8 cellular contexts compared by ENCODE assay signal in genomic region chr16:2152695-2153506, GRCh38. TPM values are rescaled to one million over a fixed set of nuclear protein-coding genes. Genes with fewer than 3 reads are reported as not detected.
A peak's percentile ranks its signal among the peaks of the same experiment; 100 is the strongest.
DNase-seq lines count a peak whose midpoint lies in the region; ATAC-seq and TF ChIP-seq lines count a peak whose summit lies in the region.

No MANE protein-coding gene starts in this region.

- H3K4me3 ChIP-seq in A673 (ENCODE audit: low read depth, low read length, poor library complexity, severe bottlenecking) = peak overlapping the region; percentile 91
- peak overlapping the region; percentile 94 for H3K4me3 ChIP-seq in epithelial cell of esophagus (ENCODE audit: low read length)

- in situ Hi-C loops in G401 (cut with HindIII; ENCODE audit: low sequenced_read_pairs) = loop anchor here (25.0 kb wide), 1 partner anchor 359 kb away; the partner anchor contains the start of genes AMDHD2 and ATP6V0C

- peak overlapping the region; percentile 92 for H3K27ac ChIP-seq in A673 (ENCODE audit: low read depth, low read length, poor library complexity, severe bottlenecking)

- H3K27me3 Mint-ChIP-seq in T-helper 1 cell treated with Interleukin-12 subunit alpha and Interleukin-12 subunit beta and Interleukin-4 antibody, amounts not matched to agents 30 μg/mL and 1 μg/mL, for 36 hours (ENCODE audit: low read depth) = no peaks in the 10 kb centered on the region
- H3K27me3 Mint-ChIP-seq in progenitor cell of endocrine pancreas = no peaks in the 10 kb centered on the region

- peaks cover 29% of the 10 kb centered on the region for H3K4me1 Mint-ChIP-seq in T-helper 1 cell treated with Interleukin-12 subunit alpha and Interleukin-12 subunit beta and Interleukin-4 antibody, amounts not matched to agents 30 μg/mL and 1 μg/mL, for 36 hours (ENCODE audit: low read depth)
- peaks cover 50% of the 10 kb centered on the region for H3K4me1 Mint-ChIP-seq in progenitor cell of endocrine pancreas (ENCODE audit: low read depth)

- TF ChIP-seq POLR2A in GM18526 (IDR thresholded peaks at IDR 0.05; ENCODE audit: extremely low read depth, insufficient read length) = peak; percentile 43

- H3K36me3 Mint-ChIP-seq in T-helper 1 cell treated with Interleukin-12 subunit alpha and Interleukin-12 subunit beta and Interleukin-4 antibody, amounts not matched to agents 30 μg/mL and 1 μg/mL, for 36 hours (ENCODE audit: low read depth) = peaks cover 29% of the 10 kb centered on the region
- peaks cover 5% of the 10 kb centered on the region for H3K36me3 Mint-ChIP-seq in progenitor cell of endocrine pancreas (ENCODE audit: insufficient read depth)

- no peaks in the 10 kb centered on the region for H3K27me3 ChIP-seq in A673 (replicated peaks; ENCODE audit: insufficient read depth, low read depth, low read length, poor library complexity)

- CTCF ChIA-PET in A673 (lab: Charles Lee) = interaction anchor here (0.6 kb wide), 1 partner anchor 127 kb away, joined by 3 read pairs; no protein-coding TSS in a partner anchor

- H3K9me3 Mint-ChIP-seq in T-helper 1 cell treated with Interleukin-12 subunit alpha and Interleukin-12 subunit beta and Interleukin-4 antibody, amounts not matched to agents 30 μg/mL and 1 μg/mL, for 36 hours = no peaks in the 10 kb centered on the region
- no peaks in the 10 kb centered on the region for H3K9me3 Mint-ChIP-seq in progenitor cell of endocrine pancreas (ENCODE audit: low read depth)

- H3K4me3 Mint-ChIP-seq in T-helper 1 cell treated with Interleukin-12 subunit alpha and Interleukin-12 subunit beta and Interleukin-4 antibody, amounts not matched to agents 30 μg/mL and 1 μg/mL, for 36 hours = peak overlapping the region; percentile 89
- H3K4me3 Mint-ChIP-seq in progenitor cell of endocrine pancreas (ENCODE audit: low read depth) = peak overlapping the region; percentile 92

- H3K27ac Mint-ChIP-seq in T-helper 1 cell treated with Interleukin-12 subunit alpha and Interleukin-12 subunit beta and Interleukin-4 antibody, amounts not matched to agents 30 μg/mL and 1 μg/mL, for 36 hours = no peak overlapping the region
- peak overlapping the region; percentile 74 for H3K27ac Mint-ChIP-seq in progenitor cell of endocrine pancreas

- POLR2A ChIA-PET in A673 (lab: Charles Lee; ENCODE audit: low non-redundant PET) = interaction anchor here (0.7 kb wide), 1 partner anchor 367 kb away, joined by 26 read pairs; the partner anchor contains the start of gene AMDHD2

- peaks cover 40% of the 10 kb centered on the region for H3K36me3 ChIP-seq in A673 (ENCODE audit: insufficient read depth, low read length, poor library complexity, severe bottlenecking)

- peaks cover 59% of the 10 kb centered on the region for H3K4me1 ChIP-seq in A673 (ENCODE audit: insufficient read depth, low read length, poor library complexity, severe bottlenecking)

- BruUV-seq in A673 (replicated peaks; lab: Mats Ljungman, UMichigan) = no TSS peak

- intact Hi-C loops in A673 (cut with micrococcal nuclease; ENCODE audit: unreplicated experiment) = loop anchor here (5.0 kb wide), 1 partner anchor 131 kb away; no protein-coding TSS in a partner anchor

- DNase-seq in A673 (ENCODE audit: low spot score) (peak; percentile 49), epithelial cell of esophagus (ENCODE audit: low read depth) (peak; percentile 35), progenitor cell of endocrine pancreas (ENCODE audit: low spot score, unreplicated experiment) (no peak), OCI-M2 (lab: John Stamatoyannopoulos, UW; ENCODE audit: unreplicated experiment) (no peak), G401 (ENCODE audit: low spot score) (no peak)

- TF ChIP-seq CTCF in A673 (conservative IDR thresholded peaks at IDR 0.05; ENCODE audit: low read depth, low read length) = no peak
- no peak for TF ChIP-seq CTCF in epithelial cell of esophagus (IDR thresholded peaks at IDR 0.05; ENCODE audit: insufficient read depth, low read depth, low read length, missing control alignments)
- TF ChIP-seq CTCF in progenitor cell of endocrine pancreas (IDR thresholded peaks at IDR 0.05; ENCODE audit: unreplicated experiment) = no peak

- no peaks in the 10 kb centered on the region for H3K9me3 ChIP-seq in A673 (ENCODE audit: low read depth, low read length, poor library complexity, severe bottlenecking)

- ATAC-seq in GM18907 (IDR thresholded peaks at IDR 0.05; ENCODE audit: unreplicated experiment) = no peak

RNA-seq across cellular contexts. Expression of gene TRAF7, which starts 2.7 kb away (rescaled TPM):
- 96.7 and 97.4 TPM in 2 replicates for total RNA-seq in A673 (2021)
- 79.6 and 85.2 TPM in 2 replicates for total RNA-seq in progenitor cell of endocrine pancreas
- total RNA-seq in G401 (2014; rRNA removed; shearing (Covaris generic)) = 76.1 and 99.9 TPM in 2 replicates

RNA-seq across cellular contexts. Expression of gene RAB26, which starts 4.5 kb away (rescaled TPM):
- total RNA-seq in A673 (2021) = 0.49 and 1.7 TPM in 2 replicates
- 20.4 and 23.3 TPM in 2 replicates for total RNA-seq in progenitor cell of endocrine pancreas
- total RNA-seq in G401 (2014; rRNA removed; shearing (Covaris generic)) = 46.8 and 55.2 TPM in 2 replicates

RNA-seq across cellular contexts. Expression of gene PKD1, which starts 17.2 kb away (rescaled TPM):
- total RNA-seq in A673 (2021) (121 and 141 TPM in 2 replicates), progenitor cell of endocrine pancreas (96.2 and 97.8 TPM in 2 replicates)
- 42.0 and 113 TPM in 2 replicates for total RNA-seq in G401 (2014; rRNA removed; shearing (Covaris generic))

RNA-seq across cellular contexts. Expression of gene CASKIN1, which starts 43.5 kb away (rescaled TPM):
- total RNA-seq in A673 (2021) (1.1 and 3.8 TPM in 2 replicates), progenitor cell of endocrine pancreas (12.7 and 13.1 TPM in 2 replicates)
- 0.80 and 4.2 TPM in 2 replicates for total RNA-seq in G401 (2014; rRNA removed; shearing (Covaris generic))

RNA-seq across cellular contexts. Expression of gene MLST8, which starts 52.4 kb away (rescaled TPM):
- total RNA-seq in A673 (2021) = 58.3 and 58.8 TPM in 2 replicates
- total RNA-seq in progenitor cell of endocrine pancreas = 51.5 TPM in 2 replicates
- 34.8 and 86.2 TPM in 2 replicates for total RNA-seq in G401 (2014; rRNA removed; shearing (Covaris generic))

Comparison
In these comparisons a context has a peak if more than half of its experiments do, and no peak if none do; other contexts are left out.
1. DNase-seq: peak in A673 (single experiment) and epithelial cell of esophagus (single experiment); none in progenitor cell of endocrine pancreas (single experiment), OCI-M2 (single experiment) and G401 (single experiment).